In the genomic region with DNA sequence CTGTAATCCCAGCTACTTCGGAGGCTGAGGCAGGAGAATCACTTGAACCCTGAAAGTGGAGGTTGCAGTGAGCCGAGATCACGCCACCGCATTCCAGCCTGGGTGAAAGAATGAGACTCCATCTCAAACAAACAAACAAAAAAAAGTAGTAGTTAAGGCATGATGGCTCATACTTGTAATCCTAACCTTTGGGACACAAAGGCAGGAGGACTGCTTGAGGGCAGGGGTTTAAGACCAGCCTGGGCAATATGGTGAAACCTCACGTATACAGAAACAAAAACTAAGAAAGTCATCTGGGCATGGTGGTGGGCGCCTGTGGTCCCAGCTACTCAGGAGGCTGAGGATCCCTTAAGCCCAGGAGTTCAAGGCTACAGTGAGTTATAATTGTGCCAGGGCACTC, we compare ENCODE assay signal across 12 cellular contexts. TPM values are rescaled to one million over a fixed set of nuclear protein-coding genes. Genes with fewer than 3 reads are reported as not detected.
DNase-seq lines count a peak whose midpoint lies in the region; ATAC-seq, FAIRE-seq and TF ChIP-seq lines count a peak whose summit lies in the region.
"Had no signal": no experiment of that assay in that cellular context is flagged by ENCODE, and none has a peak within 500 bp of the region (broad histone marks: within the 10 kb centered on the region; RNA-seq: fewer than 3 reads in every experiment).

No MANE protein-coding gene starts in this region.

- H3K27ac ChIP-seq in A549 = peak overlapping the region in 1 of 2 experiments; percentile 100; a peak in 1 of 6 replicates
- no peak overlapping the region for H3K27ac ChIP-seq in GM23338 (ENCODE audit: low read depth)
- H3K27ac ChIP-seq in WERI-Rb-1 = peak overlapping the region; percentile 99; the same call in 1 of the 2 replicates
- no peak overlapping the region for H3K27ac ChIP-seq in hepatocyte

- H3K36me3 ChIP-seq in GM23338 (ENCODE audit: insufficient read depth) (no peaks in the 10 kb centered on the region), WERI-Rb-1 (peaks cover 52% of the 10 kb centered on the region), hepatocyte (replicated peaks; ENCODE audit: insufficient read depth, low read depth) (no peaks in the 10 kb centered on the region)
- H3K36me3 ChIP-seq: thoracic aorta had no signal

- H3K9me3 ChIP-seq in A549 (no peaks in the 10 kb centered on the region), WERI-Rb-1 (ENCODE audit: severe bottlenecking) (no peaks in the 10 kb centered on the region), hepatocyte (ENCODE audit: low read depth) (no peaks in the 10 kb centered on the region)
- H3K9me3 ChIP-seq: SJCRH30, thoracic aorta had no signal

- POLR2A ChIA-PET in A549 (lab: Yijun Ruan, JAX) = no interaction called here

- H3K4me2 ChIP-seq in A549 = peak overlapping the region; percentile 98
- H3K4me2 ChIP-seq in GM23338 = no peak overlapping the region; the same call in 1 of the 2 replicates
- H3K4me2 ChIP-seq in hepatocyte = peak overlapping the region; percentile 99

- H3K79me2 ChIP-seq in GM23338 (replicated peaks; ENCODE audit: insufficient read depth) (peaks cover 66% of the 10 kb centered on the region), hepatocyte (peaks cover 64% of the 10 kb centered on the region)

- no peaks in the 10 kb centered on the region for H3K27me3 ChIP-seq in GM23338 (ENCODE audit: insufficient read depth)
- H3K27me3 ChIP-seq in WERI-Rb-1 (ENCODE audit: insufficient read depth, low read depth, severe bottlenecking) = no peaks in the 10 kb centered on the region
- no peaks in the 10 kb centered on the region for H3K27me3 ChIP-seq in hepatocyte
- H3K27me3 ChIP-seq: dorsolateral prefrontal cortex, SJCRH30 had no signal

- no peak for TF ChIP-seq CTCF in A549 (IDR thresholded peaks at IDR 0.05)
- no peak for TF ChIP-seq CTCF in GM23338 (conservative IDR thresholded peaks at IDR 0.05; ENCODE audit: low read depth in 2 of 2)
- no peak for TF ChIP-seq CTCF in WERI-Rb-1 (IDR thresholded peaks at IDR 0.05; ENCODE audit: low read depth, low read length)
- TF ChIP-seq CTCF in hepatocyte (IDR thresholded peaks at IDR 0.05; ENCODE audit: poor library complexity) = no peak

- H3K4me3 ChIP-seq in A549 = peak overlapping the region; percentile 84; the same call in 1 of the 3 replicates
- H3K4me3 ChIP-seq in GM23338 = no peak overlapping the region; the same call in 1 of the 2 replicates
- H3K4me3 ChIP-seq in WERI-Rb-1 (ENCODE audit: low read depth, low read length) = no peak overlapping the region; the same call in 1 of the 2 replicates
- no peak overlapping the region for H3K4me3 ChIP-seq in hepatocyte

- TF ChIP-seq POLR2A in A549 (IDR thresholded peaks at IDR 0.05; ENCODE audit: low read length) = no peak

- 94% methylated on average over 6 of the region's 6 CpGs for WGBS in A549 (ENCODE audit: missing lambda C conversion rate)
- 96% methylated on average over 6 of the region's 6 CpGs for WGBS in hepatocyte (ENCODE audit: low lambda C conversion rate, missing lambda C conversion rate)

- FAIRE-seq in A549 (lab: Jason Lieb, UNC) = no peak

- no peak for TF ChIP-seq RAD21 in A549 (conservative IDR thresholded peaks at IDR 0.05 in 1 of 2, IDR thresholded peaks at IDR 0.05 in 1 of 2)

- ATAC-seq in A549 (no peak), GM23338 (no peak), GM19395 (IDR thresholded peaks at IDR 0.05; ENCODE audit: unreplicated experiment) (no peak), GM18909 (IDR thresholded peaks at IDR 0.05; ENCODE audit: poor library complexity, unreplicated experiment) (no peak), GM21717 (IDR thresholded peaks at IDR 0.05; ENCODE audit: unreplicated experiment) (no peak)

- peaks cover 46% of the 10 kb centered on the region for H4K20me1 ChIP-seq in GM23338 (replicated peaks; ENCODE audit: insufficient read depth)
- H4K20me1 ChIP-seq in hepatocyte (ENCODE audit: insufficient read depth, poor library complexity, severe bottlenecking) = no peaks in the 10 kb centered on the region

- H3K4me1 ChIP-seq in A549 (peaks cover 16% of the 10 kb centered on the region), GM23338 (ENCODE audit: insufficient read depth) (peaks cover 6% of the 10 kb centered on the region; the same call in 1 of the 2 replicates), hepatocyte (ENCODE audit: insufficient read depth) (peaks cover 7% of the 10 kb centered on the region)
- H3K4me1 ChIP-seq: SJCRH30 had no signal

- 0 out of 2 replicates have a peak, but pooled peaks cover 6% of the 10 kb centered on the region for H3F3A ChIP-seq in GM23338 (replicated peaks; ENCODE audit: low read depth)

- peaks cover 3% of the 10 kb centered on the region for H3K27me3 Mint-ChIP-seq in GM23338 (ENCODE audit: insufficient read depth, low read depth, poor library complexity)

- CTCF ChIA-PET in A549 (lab: Yijun Ruan, JAX) = no interaction called here

- H3K4me1 Mint-ChIP-seq in GM23338 = no peaks in the 10 kb centered on the region; the same call in 2 of the 3 replicates

- no peaks in the 10 kb centered on the region for H3K9me3 Mint-ChIP-seq in GM23338

- H3K9me2 ChIP-seq in GM23338 (ENCODE audit: insufficient read depth) (no peaks in the 10 kb centered on the region), hepatocyte (replicated peaks; ENCODE audit: insufficient read depth) (no peaks in the 10 kb centered on the region)

- DNase-seq in A549 (ENCODE audit: low read depth in 1 of 2, low spot score in 1 of 2) = no peak
- no peak for DNase-seq in GM23338 (ENCODE audit: low spot score)
- no peak for DNase-seq in WERI-Rb-1
- no peak for DNase-seq in hepatocyte (ENCODE audit: low spot score)
- no peak for DNase-seq in NCI-H510A (lab: John Stamatoyannopoulos, UW)
- DNase-seq: COR-L47, dorsolateral prefrontal cortex, SJCRH30 had no signal

- H3K27ac Mint-ChIP-seq in GM23338 = no peak overlapping the region

- H2AFZ ChIP-seq in GM23338 (no peak overlapping the region), hepatocyte (no peak overlapping the region)

- no peak for TF ChIP-seq EP300 in A549 (IDR thresholded peaks at IDR 0.05)

- H3K36me3 Mint-ChIP-seq in GM23338 (ENCODE audit: low read depth) = peaks cover 27% of the 10 kb centered on the region

- H3K4me3 Mint-ChIP-seq in GM23338 = peak overlapping the region; percentile 92; the same call in 2 of the 3 replicates

TF ChIP-seq in A549, 52 proteins besides CTCF, POLR2A, EP300 and RAD21 (continues in another document):
- TF ChIP-seq MAZ (IDR thresholded peaks at IDR 0.05; ENCODE audit: borderline replicate concordance, low read depth, low read length) = no peak
- no peak for TF ChIP-seq CHD2 (IDR thresholded peaks at IDR 0.05; ENCODE audit: low read length, partially characterized antibody)
- TF ChIP-seq E2F6 (IDR thresholded peaks at IDR 0.05; ENCODE audit: borderline replicate concordance, low read depth) = no peak

TF ChIP-seq in GM23338, 12 proteins besides CTCF, POLR2A, EP300 and RAD21 (continues in another document):
- TF ChIP-seq POLR2AphosphoS5 (IDR thresholded peaks at IDR 0.05; ENCODE audit: low read depth) = no peak
- TF ChIP-seq EZH2phosphoT487 (IDR thresholded peaks at IDR 0.05; ENCODE audit: unreplicated experiment) = no peak
- no peak for TF ChIP-seq STAT1 (IDR thresholded peaks at IDR 0.05; ENCODE audit: unreplicated experiment)
- no peak for TF ChIP-seq JUNB (IDR thresholded peaks at IDR 0.05; ENCODE audit: unreplicated experiment)
- TF ChIP-seq, protein P1, sequence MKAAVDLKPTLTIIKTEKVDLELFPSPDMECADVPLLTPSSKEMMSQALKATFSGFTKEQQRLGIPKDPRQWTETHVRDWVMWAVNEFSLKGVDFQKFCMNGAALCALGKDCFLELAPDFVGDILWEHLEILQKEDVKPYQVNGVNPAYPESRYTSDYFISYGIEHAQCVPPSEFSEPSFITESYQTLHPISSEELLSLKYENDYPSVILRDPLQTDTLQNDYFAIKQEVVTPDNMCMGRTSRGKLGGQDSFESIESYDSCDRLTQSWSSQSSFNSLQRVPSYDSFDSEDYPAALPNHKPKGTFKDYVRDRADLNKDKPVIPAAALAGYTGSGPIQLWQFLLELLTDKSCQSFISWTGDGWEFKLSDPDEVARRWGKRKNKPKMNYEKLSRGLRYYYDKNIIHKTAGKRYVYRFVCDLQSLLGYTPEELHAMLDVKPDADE (IDR thresholded peaks at IDR 0.05) = no peak

RNA-seq across cellular contexts. Expression of gene DNMT1, which starts 1.8 kb away (rescaled TPM):
- 85.2 and 86.2 TPM in 2 replicates for polyA plus RNA-seq in A549 (2011; rRNA removed)
- 71.1 and 74.6 TPM in 2 replicates for polyA plus RNA-seq in A549 (2012; cell fraction: cytosol; rRNA removed)
- polyA plus RNA-seq in A549 (2012; cell fraction: nucleus; rRNA removed) = 248 and 288 TPM in 2 replicates
- polyA plus RNA-seq in A549 (2017; fragmentation: RNase III; extraction: RNeasy Plus Mini Kit Qiagen cat#74134 plus additional on column Dnase treatment) = 85.2 to 90.5 TPM (median 86.3 TPM) in 3 replicates
- polyA minus RNA-seq in A549 (2011; rRNA and poly(A)+ RNA removed) = 61.2 and 93.2 TPM in 2 replicates
- 224 and 238 TPM in 2 replicates for total RNA-seq in GM23338 (2014; rRNA removed; shearing (Covaris generic))
- 589 and 593 TPM in 2 replicates for polyA plus RNA-seq in GM23338 (2016; fragmentation: Nextera tagmentation; extraction: Ambion mirVana)
- 35.2 and 55.2 TPM in 2 replicates for total RNA-seq in hepatocyte
- polyA plus RNA-seq in hepatocyte = 62.3 and 63.5 TPM in 2 replicates

RNA-seq across cellular contexts. Expression of gene S1PR2, which starts 38.2 kb away (rescaled TPM):
- 0.72 and 0.85 TPM in 2 replicates for polyA plus RNA-seq in A549 (2011; rRNA removed)
- polyA plus RNA-seq in A549 (2012; cell fraction: cytosol; rRNA removed) = 0.86 and 1.5 TPM in 2 replicates
- 0.95 and 1.4 TPM in 2 replicates for polyA plus RNA-seq in A549 (2012; cell fraction: nucleus; rRNA removed)
- 0.87 to 0.96 TPM (median 0.93 TPM) in 3 replicates for polyA plus RNA-seq in A549 (2017; fragmentation: RNase III; extraction: RNeasy Plus Mini Kit Qiagen cat#74134 plus additional on column Dnase treatment)
- 2.2 and 2.8 TPM in 2 replicates for polyA minus RNA-seq in A549 (2011; rRNA and poly(A)+ RNA removed)
- total RNA-seq in GM23338 (2014; rRNA removed; shearing (Covaris generic)) = 13.2 and 13.9 TPM in 2 replicates
- polyA plus RNA-seq in GM23338 (2016; fragmentation: Nextera tagmentation; extraction: Ambion mirVana) = 8.9 and 9.2 TPM in 2 replicates
- 14.9 and 16.1 TPM in 2 replicates for total RNA-seq in hepatocyte
- polyA plus RNA-seq in hepatocyte = 8.6 and 11.4 TPM in 2 replicates

RNA-seq across cellular contexts. Expression of gene MRPL4, which starts 59.1 kb away (rescaled TPM):
- polyA plus RNA-seq in A549 (2011; rRNA removed) (25.9 and 26.4 TPM in 2 replicates), A549 (2017; fragmentation: RNase III; extraction: RNeasy Plus Mini Kit Qiagen cat#74134 plus additional on column Dnase treatment) (51.4 to 52.2 TPM (median 51.8 TPM) in 3 replicates), GM23338 (2016; fragmentation: Nextera tagmentation; extraction: Ambion mirVana) (92.0 and 102 TPM in 2 replicates), hepatocyte (51.4 and 64.1 TPM in 2 replicates)
- 155 and 187 TPM in 2 replicates for polyA plus RNA-seq in A549 (2012; cell fraction: cytosol; rRNA removed)
- 156 and 201 TPM in 2 replicates for polyA plus RNA-seq in A549 (2012; cell fraction: nucleus; rRNA removed)
- polyA minus RNA-seq in A549 (2011; rRNA and poly(A)+ RNA removed) = 15.7 and 18.3 TPM in 2 replicates
- total RNA-seq in GM23338 (2014; rRNA removed; shearing (Covaris generic)) = 152 and 171 TPM in 2 replicates
- total RNA-seq in hepatocyte = 40.1 and 43.7 TPM in 2 replicates
